ENCODE assay signal across 14 cellular contexts in the genomic region with DNA sequence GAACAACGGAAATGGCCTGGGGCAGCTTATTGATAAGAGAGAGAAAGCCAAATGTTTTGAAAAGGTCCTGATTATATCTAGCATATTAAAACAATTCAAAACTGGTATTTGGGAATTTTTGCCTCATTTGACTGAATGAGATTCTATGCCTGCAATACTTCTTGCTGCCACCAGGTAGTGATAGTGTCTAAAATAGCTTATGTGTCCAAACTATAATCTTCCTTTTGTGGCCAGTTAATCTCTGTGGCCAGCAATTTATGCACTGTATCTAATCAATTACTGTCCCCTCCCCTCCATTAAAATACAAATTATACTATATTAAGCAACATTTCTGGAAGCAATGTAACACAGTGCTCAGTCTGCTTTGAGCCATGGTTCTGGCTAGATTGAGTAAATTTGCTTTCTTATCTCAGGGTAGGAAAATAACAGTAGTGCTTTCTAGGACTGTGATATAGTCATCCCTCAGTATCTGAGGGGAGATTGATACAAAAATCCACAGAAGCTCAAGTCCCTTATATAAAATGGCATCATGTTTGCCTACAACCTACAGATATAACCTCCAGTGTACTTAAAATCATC.
DNase-seq lines count a peak whose midpoint lies in the region; ATAC-seq and TF ChIP-seq lines count a peak whose summit lies in the region.
"Had no signal": no experiment of that assay in that cellular context is flagged by ENCODE, and none has a peak within 500 bp of the region (broad histone marks: within the 10 kb centered on the region; RNA-seq: fewer than 3 reads in every experiment).

No MANE protein-coding gene starts in this region.

- no peak overlapping the region for H3K27ac Mint-ChIP-seq in type B pancreatic cell
- H3K27ac Mint-ChIP-seq: CD4-positive, alpha-beta T cell; IgD-negative memory B cell had no signal

- peak; percentile 42 for TF ChIP-seq CTCF in left ventricle myocardium inferior (IDR thresholded peaks at IDR 0.05; ENCODE audit: borderline replicate concordance)
- TF ChIP-seq CTCF in PC-9 (conservative IDR thresholded peaks at IDR 0.05), result peak; percentile 88
- peak; percentile 42 to 52 for TF ChIP-seq CTCF in fibroblast of lung (conservative IDR thresholded peaks at IDR 0.05 in 1 of 2, IDR thresholded peaks at IDR 0.05 in 1 of 2; ENCODE audit: low read depth in 1 of 2, low read length in 2 of 2)
- peak; percentile 85 for TF ChIP-seq CTCF in type B pancreatic cell (conservative IDR thresholded peaks at IDR 0.05)

- peaks cover 18% of the 10 kb centered on the region for H3K4me1 Mint-ChIP-seq in type B pancreatic cell (ENCODE audit: unreplicated experiment)

- CTCF ChIA-PET in PC-9 (lab: Charles Lee), result no interaction called here

- H3K4me1 ChIP-seq in left ventricle myocardium inferior, result peaks cover 24% of the 10 kb centered on the region
- no peaks in the 10 kb centered on the region for H3K4me1 ChIP-seq in PC-9 (replicated peaks; ENCODE audit: insufficient read depth)
- H3K4me1 ChIP-seq in fibroblast of lung (ENCODE audit: control insufficient read depth, extremely low read depth, insufficient read depth, low read length), result no peaks in the 10 kb centered on the region
- peaks cover 5% of the 10 kb centered on the region for H3K4me1 ChIP-seq in mesenchymal stem cell (ENCODE audit: control insufficient read depth, insufficient read depth, low read depth, low read length)

- no peaks in the 10 kb centered on the region for H3K79me1 ChIP-seq in mesenchymal stem cell (replicated peaks; ENCODE audit: low read length, poor library complexity, severe bottlenecking)

- H3K36me3 Mint-ChIP-seq in type B pancreatic cell, result no peaks in the 10 kb centered on the region
- H3K36me3 Mint-ChIP-seq: IgD-negative memory B cell had no signal

- H3K79me2 ChIP-seq in PC-9 (ENCODE audit: low read depth) (no peaks in the 10 kb centered on the region), fibroblast of lung (ENCODE audit: control insufficient read depth, insufficient read depth, low read length) (no peaks in the 10 kb centered on the region)

- no peaks in the 10 kb centered on the region for H3F3A ChIP-seq in PC-9 (ENCODE audit: insufficient read depth, low read depth)

- no peak overlapping the region for H2BK15ac ChIP-seq in mesenchymal stem cell (ENCODE audit: low read depth, poor library complexity, severe bottlenecking)

- H2BK120ac ChIP-seq in mesenchymal stem cell (ENCODE audit: low read depth, low read length), result no peak overlapping the region

- H2AFZ ChIP-seq in PC-9 (no peak overlapping the region), fibroblast of lung (ENCODE audit: low read length) (no peak overlapping the region), mesenchymal stem cell (ENCODE audit: low read depth, low read length) (no peak overlapping the region)

- H3K27me3 Mint-ChIP-seq in type B pancreatic cell, result peaks cover 60% of the 10 kb centered on the region

- H2AK5ac ChIP-seq in mesenchymal stem cell (ENCODE audit: low read length, severe bottlenecking), result no peak overlapping the region

- H3K18ac ChIP-seq in mesenchymal stem cell (ENCODE audit: low read depth in 1 of 2, low read length in 2 of 2), result no peak overlapping the region

- no peaks in the 10 kb centered on the region for H3K9me2 ChIP-seq in PC-9 (ENCODE audit: insufficient read depth)

- no peak overlapping the region for H2BK12ac ChIP-seq in mesenchymal stem cell (ENCODE audit: low read length in 2 of 2)

- POLR2A ChIA-PET in PC-9 (lab: Charles Lee; ENCODE audit: unreplicated experiment), result no interaction called here

- peaks cover 49% of the 10 kb centered on the region for H3K27me3 ChIP-seq in left ventricle myocardium inferior (ENCODE audit: low read depth)
- no peaks in the 10 kb centered on the region for H3K27me3 ChIP-seq in PC-9 (ENCODE audit: insufficient read depth, low read depth)
- peaks cover 1% of the 10 kb centered on the region for H3K27me3 ChIP-seq in fibroblast of lung (ENCODE audit: control insufficient read depth, insufficient read depth, low read length)
- peaks cover 51 to 53% of the 10 kb centered on the region in 2 experiments for H3K27me3 ChIP-seq in mesenchymal stem cell (ENCODE audit: control insufficient read depth in 1 of 2, insufficient read depth in 1 of 2, low read length in 2 of 2)
- H3K27me3 ChIP-seq: SJSA1 had no signal

- H3K4me3 Mint-ChIP-seq in type B pancreatic cell, result no peak overlapping the region
- H3K4me3 Mint-ChIP-seq: CD4-positive, alpha-beta T cell; IgD-negative memory B cell had no signal

- peaks cover 3% of the 10 kb centered on the region for H3K9me3 Mint-ChIP-seq in type B pancreatic cell

- DNase-seq in left ventricle myocardium inferior (no peak), left ventricle myocardium superior (no peak), PC-9 (no peak), fibroblast of lung (ENCODE audit: low read depth in 2 of 2) (no peak), type B pancreatic cell (ENCODE audit: extremely low spot score, unreplicated experiment) (no peak), left colon (no peak), mesenchymal stem cell (no peak)
- DNase-seq: activated CD8-positive, alpha-beta memory T cell treated with anti-CD3 and anti-CD28 coated beads for 24 hours; aorta; CD4-positive, alpha-beta T cell; head of caudate nucleus had no signal

- H4K8ac ChIP-seq in mesenchymal stem cell (ENCODE audit: low read length), result no peak overlapping the region

- no peak for ATAC-seq in left ventricle myocardium superior
- no peak for ATAC-seq in left colon
- ATAC-seq in GM21737 (IDR thresholded peaks at IDR 0.05; ENCODE audit: unreplicated experiment), result no peak

- no TSS peak for BruUV-seq in PC-9 (replicated peaks; lab: Mats Ljungman, UMichigan)

- H3K9me3 ChIP-seq in left ventricle myocardium inferior (replicated peaks) (peaks cover 19% of the 10 kb centered on the region), PC-9 (ENCODE audit: insufficient read depth, low read depth) (peaks cover 16% of the 10 kb centered on the region; the same call in 1 of the 2 replicates), fibroblast of lung (ENCODE audit: control insufficient read depth, insufficient read depth, low read depth, low read length) (no peaks in the 10 kb centered on the region), mesenchymal stem cell (ENCODE audit: control insufficient read depth, low read length) (peaks cover 12% of the 10 kb centered on the region)

- no peaks in the 10 kb centered on the region for H4K20me1 ChIP-seq in PC-9 (ENCODE audit: insufficient read depth)
- H4K20me1 ChIP-seq in fibroblast of lung (ENCODE audit: control insufficient read depth, extremely low read depth, insufficient read depth, low read length), result no peaks in the 10 kb centered on the region

- no peak overlapping the region for H3K9ac ChIP-seq in fibroblast of lung (ENCODE audit: insufficient read depth, low read length)
- H3K9ac ChIP-seq in mesenchymal stem cell (ENCODE audit: low read length), result no peak overlapping the region

- H4K91ac ChIP-seq in mesenchymal stem cell (ENCODE audit: low read length), result no peak overlapping the region

- no peak overlapping the region for H3K4ac ChIP-seq in mesenchymal stem cell (ENCODE audit: low read depth in 1 of 2, low read length in 2 of 2)

- H3K4me3 ChIP-seq in left ventricle myocardium inferior (no peak overlapping the region), PC-9 (no peak overlapping the region), fibroblast of lung (replicated peaks in 1 of 4; ENCODE audit: control extremely low read depth in 1 of 4, insufficient read depth in 1 of 4, low read depth in 3 of 4, low read length in 4 of 4) (no peak overlapping the region), mesenchymal stem cell (ENCODE audit: insufficient read depth in 1 of 2, low read depth in 1 of 2, low read length in 2 of 2) (no peak overlapping the region)
- H3K4me3 ChIP-seq: SJSA1 had no signal

- no peak overlapping the region for H2BK5ac ChIP-seq in mesenchymal stem cell (ENCODE audit: low read depth, low read length, poor library complexity, severe bottlenecking)

- H3K4me2 ChIP-seq in PC-9, result no peak overlapping the region
- H3K4me2 ChIP-seq in fibroblast of lung (ENCODE audit: extremely low read depth, insufficient read depth, low read length), result no peak overlapping the region
- H3K4me2 ChIP-seq in mesenchymal stem cell (ENCODE audit: low read length, poor library complexity, severe bottlenecking), result no peak overlapping the region

- H3K27ac ChIP-seq in left ventricle myocardium inferior (replicated peaks) (no peak overlapping the region), PC-9 (no peak overlapping the region), fibroblast of lung (ENCODE audit: insufficient read depth, low read length) (no peak overlapping the region), mesenchymal stem cell (ENCODE audit: low read length, poor library complexity, severe bottlenecking) (no peak overlapping the region)
- H3K27ac ChIP-seq: SJSA1 had no signal

- no CpG with 5 or more reads among the region's 1 CpG for WGBS in mesenchymal stem cell

- intact Hi-C loops in left ventricle myocardium inferior (cut with micrococcal nuclease) (loop anchor here (5.0 kb wide), 1 partner anchor 178 kb away; no protein-coding TSS in a partner anchor), left ventricle myocardium superior (cut with micrococcal nuclease) (no loop called here), PC-9 (cut with micrococcal nuclease; ENCODE audit: unreplicated experiment) (loop anchor here (2.0 kb wide), 1 partner anchor 181 kb away; no protein-coding TSS in a partner anchor), left colon (cut with DNase I, micrococcal nuclease) (no loop called here)

- H3K14ac ChIP-seq in mesenchymal stem cell (ENCODE audit: low read length in 2 of 2), result no peak overlapping the region

- no peak overlapping the region for H3K23ac ChIP-seq in mesenchymal stem cell (ENCODE audit: low read length in 2 of 2)

- H3K36me3 ChIP-seq in left ventricle myocardium inferior, result no peaks in the 10 kb centered on the region
- H3K36me3 ChIP-seq in PC-9 (ENCODE audit: low read depth), result no peaks in the 10 kb centered on the region
- H3K36me3 ChIP-seq in fibroblast of lung (ENCODE audit: control insufficient read depth, insufficient read depth, low read length), result no peaks in the 10 kb centered on the region
- no peaks in the 10 kb centered on the region for H3K36me3 ChIP-seq in mesenchymal stem cell (ENCODE audit: control insufficient read depth in 1 of 2, insufficient read depth in 2 of 2, low read depth in 1 of 2, low read length in 2 of 2)
- H3K36me3 ChIP-seq: SJSA1 had no signal

Comparison
In these comparisons a context has a peak if more than half of its experiments do, and no peak if none do; other contexts are left out.
1. intact Hi-C loops: an anchor here in left ventricle myocardium inferior (5.0 kb wide) and PC-9 (2.0 kb wide); none called in left ventricle myocardium superior and left colon.